ENCODE assay signal across 1 cellular context in genomic region chr9:21959268-21959667, GRCh38. TPM values are rescaled to one million over a fixed set of nuclear protein-coding genes. Genes with fewer than 3 reads are reported as not detected.
"Had no signal": no experiment of that assay in that cellular context is flagged by ENCODE, and none has a peak within 500 bp of the region (broad histone marks: within the 10 kb centered on the region; RNA-seq: fewer than 3 reads in every experiment).

No MANE protein-coding gene starts in this region.

RNA-seq across cellular contexts. Expression of gene CDKN2B-AS1, which starts 35.3 kb away (rescaled TPM):
- total RNA-seq: G401 had no signal
